7 cellular contexts compared by ENCODE assay signal in genomic region chr11:88972210-88972609, GRCh38.
"Had no signal": no experiment of that assay in that cellular context is flagged by ENCODE, and none has a peak within 500 bp of the region (broad histone marks: within the 10 kb centered on the region; RNA-seq: fewer than 3 reads in every experiment).

No MANE protein-coding gene starts in this region.

- H3K4me1 Mint-ChIP-seq: IgD-negative memory B cell had no signal

- H3K27ac Mint-ChIP-seq: IgD-negative memory B cell had no signal

- H3K4me2 ChIP-seq: KMS-11 had no signal

- FAIRE-seq: HTR-8/SVneo had no signal

- H3K9ac ChIP-seq: KMS-11 had no signal

- H3K27me3 Mint-ChIP-seq: IgD-negative memory B cell had no signal

- DNase-seq: IMR-90, KBM-7, KG1 had no signal

- H3K4me3 Mint-ChIP-seq: IgD-negative memory B cell had no signal

- H3K27ac ChIP-seq: HL-60, KMS-11 had no signal
